23 cellular contexts compared by ENCODE assay signal in the genomic region with DNA sequence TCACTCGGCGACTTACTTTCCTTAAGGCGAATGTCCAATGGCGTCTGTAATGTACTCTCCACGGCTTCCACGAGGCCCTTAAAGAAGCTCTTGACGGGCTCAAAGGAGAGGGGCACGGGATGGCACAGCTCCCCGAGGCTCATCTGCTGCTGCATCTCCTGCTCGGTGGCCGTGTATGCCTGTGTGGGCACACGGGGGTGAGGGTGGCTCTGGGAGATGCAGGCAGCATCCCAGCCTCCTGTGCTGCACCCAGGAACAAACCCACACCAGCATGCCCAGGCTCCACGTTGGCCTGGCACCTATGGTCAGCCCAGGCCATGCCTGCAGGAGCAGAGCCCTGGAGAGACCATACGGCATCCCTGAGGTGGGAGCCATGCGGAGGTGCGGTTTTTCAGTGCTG.
"Had no signal": no experiment of that assay in that cellular context is flagged by ENCODE, and none has a peak within 500 bp of the region (broad histone marks: within the 10 kb centered on the region; RNA-seq: fewer than 3 reads in every experiment).

No MANE protein-coding gene starts in this region.

- H3K27me3 Mint-ChIP-seq: activated CD8-positive, alpha-beta T cell treated with anti-CD3 and anti-CD28 coated beads for 36 hours; activated naive CD8-positive, alpha-beta T cell treated with anti-CD3 and anti-CD28 coated beads, Interleukin-2, amount 50 U/mL, for 24 hours; memory B cell; naive B cell had no signal

- H3K9me3 ChIP-seq: mucosa of descending colon, neutrophil, stomach, testis, upper lobe of right lung had no signal

- H3K4me3 Mint-ChIP-seq: activated CD8-positive, alpha-beta T cell treated with anti-CD3 and anti-CD28 coated beads for 36 hours; activated naive CD8-positive, alpha-beta T cell treated with anti-CD3 and anti-CD28 coated beads, Interleukin-2, amount 50 U/mL, for 24 hours; brain; endodermal cell; memory B cell; naive B cell had no signal

- H3K27ac ChIP-seq: dorsolateral prefrontal cortex, epithelial cell of prostate, neutrophil, parathyroid adenoma, SK-N-MC, stomach, testis, upper lobe of right lung had no signal

- H3K36me3 Mint-ChIP-seq: brain had no signal

- H3K4me1 ChIP-seq: parathyroid adenoma, testis, upper lobe of right lung had no signal

- H3K27me3 ChIP-seq: dorsolateral prefrontal cortex, neutrophil, stomach, testis, upper lobe of right lung had no signal

- DNase-seq: activated CD8-positive, alpha-beta T cell treated with anti-CD3 and anti-CD28 coated beads for 36 hours; activated naive CD8-positive, alpha-beta T cell treated with anti-CD3 and anti-CD28 coated beads, Interleukin-2, amount 50 U/mL, for 24 hours; activated T-cell treated with anti-CD3 and anti-CD28 coated beads, Interleukin-2, amount 50 U/mL, for 48 hours; anterior cingulate cortex; caudate nucleus; dorsolateral prefrontal cortex; foreskin fibroblast; left ventricle myocardium superior; mucosa of descending colon; naive B cell; stimulated activated CD4-positive, alpha-beta T cell treated with anti-CD3 and anti-CD28 coated beads, Interleukin-4, amount 100 ng/mL, for 1 hour; stomach; T-helper 9 cell; testis; upper lobe of right lung had no signal

- H3K9me3 Mint-ChIP-seq: activated CD8-positive, alpha-beta T cell treated with anti-CD3 and anti-CD28 coated beads for 36 hours; activated naive CD8-positive, alpha-beta T cell treated with anti-CD3 and anti-CD28 coated beads, Interleukin-2, amount 50 U/mL, for 24 hours; brain; endodermal cell; memory B cell; naive B cell had no signal

- ATAC-seq: activated CD8-positive, alpha-beta T cell treated with anti-CD3 and anti-CD28 coated beads for 36 hours; activated naive CD8-positive, alpha-beta T cell treated with anti-CD3 and anti-CD28 coated beads, Interleukin-2, amount 50 U/mL, for 24 hours; left ventricle myocardium superior; mucosa of descending colon; upper lobe of right lung had no signal

- H3K27ac Mint-ChIP-seq: activated CD8-positive, alpha-beta T cell treated with anti-CD3 and anti-CD28 coated beads for 36 hours; activated naive CD8-positive, alpha-beta T cell treated with anti-CD3 and anti-CD28 coated beads, Interleukin-2, amount 50 U/mL, for 24 hours; brain; endodermal cell; memory B cell had no signal

- H3K4me3 ChIP-seq: dorsolateral prefrontal cortex, mucosa of descending colon, SK-N-MC, smooth muscle cell, stomach, testis, upper lobe of right lung had no signal
